ENCODE assay signal across 29 cellular contexts in the genomic region with DNA sequence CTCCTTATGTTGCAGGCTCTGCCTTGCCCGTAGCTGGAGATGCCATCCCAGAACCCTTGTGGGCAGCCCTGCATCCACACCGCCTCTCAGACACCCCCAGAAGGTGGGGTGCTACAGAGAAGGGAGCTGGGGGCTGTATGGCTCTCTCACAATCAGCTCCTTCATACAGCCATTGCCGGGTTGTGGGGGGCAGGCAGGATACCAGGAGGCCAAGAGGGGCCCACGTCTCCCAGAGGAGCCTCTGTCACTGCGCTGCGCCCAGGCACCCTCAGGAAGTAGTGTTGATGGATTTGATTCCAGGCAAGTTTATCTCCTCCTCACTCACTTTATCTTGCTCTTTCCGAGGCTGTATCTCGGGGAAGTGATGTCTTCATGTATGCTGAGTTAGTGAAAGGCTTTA.
"Had no signal": no experiment of that assay in that cellular context is flagged by ENCODE, and none has a peak within 500 bp of the region (broad histone marks: within the 10 kb centered on the region; RNA-seq: fewer than 3 reads in every experiment).

No MANE protein-coding gene starts in this region.

- H3K27me3 Mint-ChIP-seq: type B pancreatic cell had no signal

- H3K27ac Mint-ChIP-seq: endodermal cell; mesothelial cell of epicardium; naive B cell; nephron progenitor cell; stimulated activated effector memory CD8-positive, alpha-beta T cell treated with anti-CD3 and anti-CD28 coated beads, Interleukin-12 subunit alpha, Interleukin-12 subunit beta, amount 100 ng/mL, for 72 hours; type B pancreatic cell had no signal

- H3K4me3 ChIP-seq: gastrocnemius medialis, mucosa of descending colon, ovary, psoas muscle, right lobe of liver, stomach, tibial artery had no signal

- H3K9me3 ChIP-seq: gastrocnemius medialis, mucosa of descending colon, ovary, psoas muscle, right lobe of liver, stomach, tibial artery had no signal

- H3K4me3 Mint-ChIP-seq: endodermal cell; mesothelial cell of epicardium; naive B cell; nephron progenitor cell; stimulated activated effector memory CD8-positive, alpha-beta T cell treated with anti-CD3 and anti-CD28 coated beads, Interleukin-12 subunit alpha, Interleukin-12 subunit beta, amount 100 ng/mL, for 72 hours; type B pancreatic cell had no signal

- DNase-seq: caudate nucleus; cerebellar nuclear complex; cortex of kidney; effector CD4-positive, alpha-beta T cell; endodermal cell; erythroblast; gastrocnemius medialis; head of caudate nucleus; hippocampal formation; islet precursor cell; kidney glomerular epithelial cell; mesenchymal stem cell; mucosa of descending colon; naive B cell; nephron progenitor cell; occipital lobe; ovary; psoas muscle; right lobe of liver; small intestine; stimulated activated CD4-positive, alpha-beta T cell treated with anti-CD3 and anti-CD28 coated beads, Interleukin-12 subunit alpha, Interleukin-12 subunit beta, amount 100 ng/mL, for 4 hours; stimulated activated CD4-positive, alpha-beta T cell treated with anti-CD3 and anti-CD28 coated beads, Interleukin-1b, Interleukin-23, amount 100 ng/mL, for 48 hours; stimulated activated CD4-positive, alpha-beta T cell treated with anti-CD3 and anti-CD28 coated beads, Interleukin-4, amount 100 ng/mL, for 1 hour; stimulated activated naive CD4-positive, alpha-beta T cell treated with Interleukin-2 at 50 U/mL for 16 hours; stomach; tibial artery had no signal

- H3K9me3 Mint-ChIP-seq: endodermal cell; mesothelial cell of epicardium; naive B cell; nephron progenitor cell; stimulated activated effector memory CD8-positive, alpha-beta T cell treated with anti-CD3 and anti-CD28 coated beads, Interleukin-12 subunit alpha, Interleukin-12 subunit beta, amount 100 ng/mL, for 72 hours; type B pancreatic cell had no signal

- H3K4me1 ChIP-seq: psoas muscle, right lobe of liver, tibial artery had no signal

- H3K36me3 ChIP-seq: gastrocnemius medialis, ovary, right lobe of liver, stomach, tibial artery had no signal

- H3K36me3 Mint-ChIP-seq: mesothelial cell of epicardium; naive B cell; stimulated activated effector memory CD8-positive, alpha-beta T cell treated with anti-CD3 and anti-CD28 coated beads, Interleukin-12 subunit alpha, Interleukin-12 subunit beta, amount 100 ng/mL, for 72 hours; type B pancreatic cell had no signal

- H3K27me3 ChIP-seq: gastrocnemius medialis, ovary, right lobe of liver had no signal

- ATAC-seq: gastrocnemius medialis; mucosa of descending colon; psoas muscle; right lobe of liver; stimulated activated effector memory CD8-positive, alpha-beta T cell treated with anti-CD3 and anti-CD28 coated beads, Interleukin-12 subunit alpha, Interleukin-12 subunit beta, amount 100 ng/mL, for 72 hours had no signal

- H3K4me1 Mint-ChIP-seq: endodermal cell; naive B cell; stimulated activated effector memory CD8-positive, alpha-beta T cell treated with anti-CD3 and anti-CD28 coated beads, Interleukin-12 subunit alpha, Interleukin-12 subunit beta, amount 100 ng/mL, for 72 hours had no signal

- H3K27ac ChIP-seq: gastrocnemius medialis, ovary, psoas muscle, right lobe of liver, stomach, tibial artery had no signal
